In the genomic region with DNA sequence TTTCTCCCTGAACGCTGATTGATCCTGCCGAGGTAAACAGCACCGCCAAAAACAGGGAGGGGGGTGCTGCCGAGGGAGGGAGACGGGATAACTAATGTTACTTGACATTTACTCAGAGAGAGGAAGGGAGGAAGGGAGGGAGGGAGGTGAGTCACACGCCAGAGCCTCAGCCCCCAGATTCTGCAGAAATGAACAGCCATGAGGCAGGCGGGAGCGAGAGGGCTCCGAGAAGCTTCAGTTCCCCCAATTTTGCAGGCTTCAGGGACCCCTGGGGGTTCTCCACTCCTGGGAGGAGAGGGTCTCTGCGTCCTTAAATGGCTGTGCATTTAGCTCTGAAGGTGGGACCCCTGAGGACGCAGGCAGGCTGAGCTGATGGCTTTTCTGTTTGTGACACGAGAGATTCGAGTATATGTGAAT, we compare ENCODE assay signal across 1 cellular context.
TF ChIP-seq lines count a peak whose summit lies in the region.

No MANE protein-coding gene starts in this region.

TF ChIP-seq in K562, 482 proteins besides CTCF, POLR2A, EP300 and RAD21 (continued from another document):
- TF ChIP-seq, protein P1, sequence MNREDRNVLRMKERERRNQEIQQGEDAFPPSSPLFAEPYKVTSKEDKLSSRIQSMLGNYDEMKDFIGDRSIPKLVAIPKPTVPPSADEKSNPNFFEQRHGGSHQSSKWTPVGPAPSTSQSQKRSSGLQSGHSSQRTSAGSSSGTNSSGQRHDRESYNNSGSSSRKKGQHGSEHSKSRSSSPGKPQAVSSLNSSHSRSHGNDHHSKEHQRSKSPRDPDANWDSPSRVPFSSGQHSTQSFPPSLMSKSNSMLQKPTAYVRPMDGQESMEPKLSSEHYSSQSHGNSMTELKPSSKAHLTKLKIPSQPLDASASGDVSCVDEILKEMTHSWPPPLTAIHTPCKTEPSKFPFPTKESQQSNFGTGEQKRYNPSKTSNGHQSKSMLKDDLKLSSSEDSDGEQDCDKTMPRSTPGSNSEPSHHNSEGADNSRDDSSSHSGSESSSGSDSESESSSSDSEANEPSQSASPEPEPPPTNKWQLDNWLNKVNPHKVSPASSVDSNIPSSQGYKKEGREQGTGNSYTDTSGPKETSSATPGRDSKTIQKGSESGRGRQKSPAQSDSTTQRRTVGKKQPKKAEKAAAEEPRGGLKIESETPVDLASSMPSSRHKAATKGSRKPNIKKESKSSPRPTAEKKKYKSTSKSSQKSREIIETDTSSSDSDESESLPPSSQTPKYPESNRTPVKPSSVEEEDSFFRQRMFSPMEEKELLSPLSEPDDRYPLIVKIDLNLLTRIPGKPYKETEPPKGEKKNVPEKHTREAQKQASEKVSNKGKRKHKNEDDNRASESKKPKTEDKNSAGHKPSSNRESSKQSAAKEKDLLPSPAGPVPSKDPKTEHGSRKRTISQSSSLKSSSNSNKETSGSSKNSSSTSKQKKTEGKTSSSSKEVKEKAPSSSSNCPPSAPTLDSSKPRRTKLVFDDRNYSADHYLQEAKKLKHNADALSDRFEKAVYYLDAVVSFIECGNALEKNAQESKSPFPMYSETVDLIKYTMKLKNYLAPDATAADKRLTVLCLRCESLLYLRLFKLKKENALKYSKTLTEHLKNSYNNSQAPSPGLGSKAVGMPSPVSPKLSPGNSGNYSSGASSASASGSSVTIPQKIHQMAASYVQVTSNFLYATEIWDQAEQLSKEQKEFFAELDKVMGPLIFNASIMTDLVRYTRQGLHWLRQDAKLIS (CRISPR knock-in tag; IDR thresholded peaks at IDR 0.05) = no peak
- no peak for TF ChIP-seq ARHGAP35 (IDR thresholded peaks at IDR 0.05; ENCODE audit: partially characterized antibody)
- no peak for TF ChIP-seq SNIP1 (IDR thresholded peaks at IDR 0.05; ENCODE audit: low read depth)
- peak; percentile 23; the same call in 1 of the 2 replicates for TF ChIP-seq BHLHE40 (IDR thresholded peaks at IDR 0.05; ENCODE audit: low read length)
- TF ChIP-seq ATF7 (IDR thresholded peaks at IDR 0.05) = peak; percentile 42; the same call in 1 of the 2 replicates
- no peak for TF ChIP-seq PHB2 (IDR thresholded peaks at IDR 0.05; ENCODE audit: low read depth)
- no peak for TF ChIP-seq NR1H2 (CRISPR knock-in tag; IDR thresholded peaks at IDR 0.05)
- peak; percentile 63 for TF ChIP-seq MEIS2 (IDR thresholded peaks at IDR 0.05; ENCODE audit: partially characterized antibody)
- TF ChIP-seq SOX6 (IDR thresholded peaks at IDR 0.05) = peak; percentile 43; the same call in 1 of the 2 replicates
- TF ChIP-seq, protein P2, sequence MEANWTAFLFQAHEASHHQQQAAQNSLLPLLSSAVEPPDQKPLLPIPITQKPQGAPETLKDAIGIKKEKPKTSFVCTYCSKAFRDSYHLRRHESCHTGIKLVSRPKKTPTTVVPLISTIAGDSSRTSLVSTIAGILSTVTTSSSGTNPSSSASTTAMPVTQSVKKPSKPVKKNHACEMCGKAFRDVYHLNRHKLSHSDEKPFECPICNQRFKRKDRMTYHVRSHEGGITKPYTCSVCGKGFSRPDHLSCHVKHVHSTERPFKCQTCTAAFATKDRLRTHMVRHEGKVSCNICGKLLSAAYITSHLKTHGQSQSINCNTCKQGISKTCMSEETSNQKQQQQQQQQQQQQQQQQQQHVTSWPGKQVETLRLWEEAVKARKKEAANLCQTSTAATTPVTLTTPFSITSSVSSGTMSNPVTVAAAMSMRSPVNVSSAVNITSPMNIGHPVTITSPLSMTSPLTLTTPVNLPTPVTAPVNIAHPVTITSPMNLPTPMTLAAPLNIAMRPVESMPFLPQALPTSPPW (CRISPR knock-in tag; IDR thresholded peaks at IDR 0.05) = peak; percentile 89
- no peak for TF ChIP-seq ZNF23 (CRISPR knock-in tag; IDR thresholded peaks at IDR 0.05)
- TF ChIP-seq PHF8 (IDR thresholded peaks at IDR 0.05; ENCODE audit: borderline replicate concordance, low read length) = peak; percentile 35; the same call in 1 of the 2 replicates
- TF ChIP-seq, protein P3, sequence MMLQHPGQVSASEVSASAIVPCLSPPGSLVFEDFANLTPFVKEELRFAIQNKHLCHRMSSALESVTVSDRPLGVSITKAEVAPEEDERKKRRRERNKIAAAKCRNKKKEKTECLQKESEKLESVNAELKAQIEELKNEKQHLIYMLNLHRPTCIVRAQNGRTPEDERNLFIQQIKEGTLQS (IDR thresholded peaks at IDR 0.05) = peak; percentile 87
- TF ChIP-seq, protein P3 (CRISPR knock-in tag; conservative IDR thresholded peaks at IDR 0.05) = no peak
- TF ChIP-seq, protein P4, sequence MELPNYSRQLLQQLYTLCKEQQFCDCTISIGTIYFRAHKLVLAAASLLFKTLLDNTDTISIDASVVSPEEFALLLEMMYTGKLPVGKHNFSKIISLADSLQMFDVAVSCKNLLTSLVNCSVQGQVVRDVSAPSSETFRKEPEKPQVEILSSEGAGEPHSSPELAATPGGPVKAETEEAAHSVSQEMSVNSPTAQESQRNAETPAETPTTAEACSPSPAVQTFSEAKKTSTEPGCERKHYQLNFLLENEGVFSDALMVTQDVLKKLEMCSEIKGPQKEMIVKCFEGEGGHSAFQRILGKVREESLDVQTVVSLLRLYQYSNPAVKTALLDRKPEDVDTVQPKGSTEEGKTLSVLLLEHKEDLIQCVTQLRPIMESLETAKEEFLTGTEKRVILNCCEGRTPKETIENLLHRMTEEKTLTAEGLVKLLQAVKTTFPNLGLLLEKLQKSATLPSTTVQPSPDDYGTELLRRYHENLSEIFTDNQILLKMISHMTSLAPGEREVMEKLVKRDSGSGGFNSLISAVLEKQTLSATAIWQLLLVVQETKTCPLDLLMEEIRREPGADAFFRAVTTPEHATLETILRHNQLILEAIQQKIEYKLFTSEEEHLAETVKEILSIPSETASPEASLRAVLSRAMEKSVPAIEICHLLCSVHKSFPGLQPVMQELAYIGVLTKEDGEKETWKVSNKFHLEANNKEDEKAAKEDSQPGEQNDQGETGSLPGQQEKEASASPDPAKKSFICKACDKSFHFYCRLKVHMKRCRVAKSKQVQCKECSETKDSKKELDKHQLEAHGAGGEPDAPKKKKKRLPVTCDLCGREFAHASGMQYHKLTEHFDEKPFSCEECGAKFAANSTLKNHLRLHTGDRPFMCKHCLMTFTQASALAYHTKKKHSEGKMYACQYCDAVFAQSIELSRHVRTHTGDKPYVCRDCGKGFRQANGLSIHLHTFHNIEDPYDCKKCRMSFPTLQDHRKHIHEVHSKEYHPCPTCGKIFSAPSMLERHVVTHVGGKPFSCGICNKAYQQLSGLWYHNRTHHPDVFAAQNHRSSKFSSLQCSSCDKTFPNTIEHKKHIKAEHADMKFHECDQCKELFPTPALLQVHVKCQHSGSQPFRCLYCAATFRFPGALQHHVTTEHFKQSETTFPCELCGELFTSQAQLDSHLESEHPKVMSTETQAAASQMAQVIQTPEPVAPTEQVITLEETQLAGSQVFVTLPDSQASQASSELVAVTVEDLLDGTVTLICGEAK (IDR thresholded peaks at IDR 0.05) = no peak
- TF ChIP-seq, protein P4 (CRISPR knock-in tag; IDR thresholded peaks at IDR 0.05) = no peak
- TF ChIP-seq CREM (IDR thresholded peaks at IDR 0.05; ENCODE audit: low read depth) = peak; percentile 41; the same call in 1 of the 2 replicates
- TF ChIP-seq ARID2 (IDR thresholded peaks at IDR 0.05) = no peak
- peak; percentile 68; the same call in 1 of the 2 replicates for TF ChIP-seq SPI1 (IDR thresholded peaks at IDR 0.05; ENCODE audit: borderline replicate concordance, low read depth, low read length)
- TF ChIP-seq, protein P5, sequence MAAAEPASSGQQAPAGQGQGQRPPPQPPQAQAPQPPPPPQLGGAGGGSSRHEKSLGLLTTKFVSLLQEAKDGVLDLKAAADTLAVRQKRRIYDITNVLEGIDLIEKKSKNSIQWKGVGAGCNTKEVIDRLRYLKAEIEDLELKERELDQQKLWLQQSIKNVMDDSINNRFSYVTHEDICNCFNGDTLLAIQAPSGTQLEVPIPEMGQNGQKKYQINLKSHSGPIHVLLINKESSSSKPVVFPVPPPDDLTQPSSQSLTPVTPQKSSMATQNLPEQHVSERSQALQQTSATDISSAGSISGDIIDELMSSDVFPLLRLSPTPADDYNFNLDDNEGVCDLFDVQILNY (CRISPR knock-in tag; IDR thresholded peaks at IDR 0.05) = no peak
- peak in 1 of 2 experiments; percentile 24; a peak in 1 of 4 replicates for TF ChIP-seq FOXK2 (conservative IDR thresholded peaks at IDR 0.05 in 1 of 2, IDR thresholded peaks at IDR 0.05 in 1 of 2; ENCODE audit: low read depth in 2 of 2)
- TF ChIP-seq, protein P6, sequence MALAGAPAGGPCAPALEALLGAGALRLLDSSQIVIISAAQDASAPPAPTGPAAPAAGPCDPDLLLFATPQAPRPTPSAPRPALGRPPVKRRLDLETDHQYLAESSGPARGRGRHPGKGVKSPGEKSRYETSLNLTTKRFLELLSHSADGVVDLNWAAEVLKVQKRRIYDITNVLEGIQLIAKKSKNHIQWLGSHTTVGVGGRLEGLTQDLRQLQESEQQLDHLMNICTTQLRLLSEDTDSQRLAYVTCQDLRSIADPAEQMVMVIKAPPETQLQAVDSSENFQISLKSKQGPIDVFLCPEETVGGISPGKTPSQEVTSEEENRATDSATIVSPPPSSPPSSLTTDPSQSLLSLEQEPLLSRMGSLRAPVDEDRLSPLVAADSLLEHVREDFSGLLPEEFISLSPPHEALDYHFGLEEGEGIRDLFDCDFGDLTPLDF (CRISPR knock-in tag; IDR thresholded peaks at IDR 0.05) = no peak
- TF ChIP-seq MAZ (CRISPR knock-in tag; conservative IDR thresholded peaks at IDR 0.05 in 1 of 2, IDR thresholded peaks at IDR 0.05 in 1 of 2) = peak; percentile 35 to 64; a peak in 2 of 4 replicates
- TF ChIP-seq, protein P7, sequence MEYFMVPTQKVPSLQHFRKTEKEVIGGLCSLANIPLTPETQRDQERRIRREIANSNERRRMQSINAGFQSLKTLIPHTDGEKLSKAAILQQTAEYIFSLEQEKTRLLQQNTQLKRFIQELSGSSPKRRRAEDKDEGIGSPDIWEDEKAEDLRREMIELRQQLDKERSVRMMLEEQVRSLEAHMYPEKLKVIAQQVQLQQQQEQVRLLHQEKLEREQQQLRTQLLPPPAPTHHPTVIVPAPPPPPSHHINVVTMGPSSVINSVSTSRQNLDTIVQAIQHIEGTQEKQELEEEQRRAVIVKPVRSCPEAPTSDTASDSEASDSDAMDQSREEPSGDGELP (CRISPR knock-in tag; IDR thresholded peaks at IDR 0.05; ENCODE audit: borderline replicate concordance) = no peak
- peak; percentile 48; the same call in 1 of the 2 replicates for TF ChIP-seq LEF1 (IDR thresholded peaks at IDR 0.05)
